ENCODE assay signal across 27 cellular contexts in genomic region chr5:6948562-6948961, GRCh38.
"Had no signal": no experiment of that assay in that cellular context is flagged by ENCODE, and none has a peak within 500 bp of the region (broad histone marks: within the 10 kb centered on the region; RNA-seq: fewer than 3 reads in every experiment).

No MANE protein-coding gene starts in this region.

- H3K27ac ChIP-seq: coronary artery, epithelial cell of prostate, esophagus squamous epithelium, gastrocnemius medialis, heart right ventricle, left lung, lower lobe of right lung had no signal

- H3K9me3 ChIP-seq: esophagus squamous epithelium, gastrocnemius medialis, heart right ventricle, left lung, lower lobe of right lung, mucosa of descending colon had no signal

- FAIRE-seq: endometrium, islet of Langerhans, keratinocyte had no signal

- H3K9me3 Mint-ChIP-seq: dendritic cell treated with granulocyte-macrophage colony-stimulating factor and Interleukin-4, amounts not matched to agents 40 ng/mL and 50 ng/mL, for 4 days; endodermal cell; mesothelial cell of epicardium had no signal

- H3K4me1 ChIP-seq: esophagus squamous epithelium, gastrocnemius medialis, heart right ventricle, left lung, lower lobe of right lung had no signal

- DNase-seq: effector CD8-positive, alpha-beta T cell; effector memory CD8-positive, alpha-beta T cell; endodermal cell; erythroblast; esophagus squamous epithelium; foreskin fibroblast; foreskin melanocyte; gastrocnemius medialis; glutamatergic neuron; head of caudate nucleus; heart right ventricle; hippocampal formation; left cardiac atrium; left lung; left ventricle myocardium superior; lower lobe of right lung; mesenchymal stem cell; mucosa of descending colon; naive B cell had no signal

- H3K4me3 ChIP-seq: coronary artery, esophagus squamous epithelium, gastrocnemius medialis, heart right ventricle, left lung, lower lobe of right lung, mucosa of descending colon had no signal

- H3K27ac Mint-ChIP-seq: dendritic cell treated with granulocyte-macrophage colony-stimulating factor and Interleukin-4, amounts not matched to agents 40 ng/mL and 50 ng/mL, for 4 days; effector memory CD8-positive, alpha-beta T cell; endodermal cell; mesothelial cell of epicardium; naive B cell had no signal

- H3K27me3 ChIP-seq: gastrocnemius medialis, left lung had no signal

- H3K27me3 Mint-ChIP-seq: dendritic cell treated with granulocyte-macrophage colony-stimulating factor and Interleukin-4, amounts not matched to agents 40 ng/mL and 50 ng/mL, for 4 days; naive B cell had no signal

- ATAC-seq: effector memory CD8-positive, alpha-beta T cell; esophagus mucosa; gastrocnemius medialis; left cardiac atrium; left lung; left ventricle myocardium superior; lower lobe of right lung; mucosa of descending colon had no signal

- H3K4me1 Mint-ChIP-seq: endodermal cell, mesothelial cell of epicardium, naive B cell had no signal

- H3K36me3 Mint-ChIP-seq: mesothelial cell of epicardium, naive B cell had no signal

- H3K36me3 ChIP-seq: esophagus squamous epithelium, gastrocnemius medialis, heart right ventricle, left lung, lower lobe of right lung had no signal

- H3K4me3 Mint-ChIP-seq: dendritic cell treated with granulocyte-macrophage colony-stimulating factor and Interleukin-4, amounts not matched to agents 40 ng/mL and 50 ng/mL, for 4 days; effector memory CD8-positive, alpha-beta T cell; endodermal cell; mesothelial cell of epicardium; naive B cell had no signal
